In the genomic region with DNA sequence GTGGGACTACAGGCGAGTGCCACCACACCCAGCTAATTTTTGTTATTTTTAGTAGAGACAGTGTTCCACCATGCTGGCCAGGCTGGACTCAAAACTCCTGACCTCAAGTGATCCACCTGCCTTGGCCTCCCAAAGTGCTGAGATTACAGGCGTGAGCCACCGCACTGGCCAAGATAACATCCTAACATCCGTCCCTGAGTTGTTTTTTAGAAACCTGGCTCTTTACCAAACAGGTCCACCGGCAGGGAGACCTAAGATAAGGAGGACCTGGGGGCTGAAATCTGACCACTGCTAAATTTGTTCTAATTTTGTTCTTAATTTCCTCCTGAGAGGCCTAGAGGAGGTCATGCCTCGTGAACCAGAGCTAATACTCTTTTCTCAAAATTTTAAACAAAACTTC, we compare ENCODE assay signal across 26 cellular contexts. TPM values are rescaled to one million over a fixed set of nuclear protein-coding genes. Genes with fewer than 3 reads are reported as not detected.
"Had no signal": no experiment of that assay in that cellular context is flagged by ENCODE, and none has a peak within 500 bp of the region (broad histone marks: within the 10 kb centered on the region; RNA-seq: fewer than 3 reads in every experiment).

No MANE protein-coding gene starts in this region.

- H3K36me3 ChIP-seq: MG63, SJSA1 had no signal

- H3K27ac Mint-ChIP-seq: IgD-negative memory B cell had no signal

- H3K9me3 Mint-ChIP-seq: IgD-negative memory B cell had no signal

- H3K9me3 ChIP-seq: MG63, SJSA1 had no signal

- FAIRE-seq: RCC 7860 had no signal

- H3K27ac ChIP-seq: SJSA1, SK-N-MC had no signal

- H3K27me3 ChIP-seq: MG63 had no signal

- DNase-seq: KBM-7, MG63, MV-4-11, NCI-H1048, NCI-H1105, NCI-H1417, NCI-H1436 treated with DMSO at 0.1 percent for 48 hours, NCI-H1694, NCI-H187 treated with DMSO at 0.1 percent for 48 hours, NCI-H2029 treated with DMSO at 0.1 percent for 48 hours, NCI-H2107, NCI-H2171, NCI-H226, NCI-H446, NCI-H510A, NCI-H524 treated with DMSO at 0.1 percent for 48 hours, NCI-H69, NCI-H774, Right ventricle myocardium superior, RPMI8226, SIG-M5 had no signal

- H3K4me3 ChIP-seq: MG63, SJSA1, SK-N-MC had no signal

RNA-seq across cellular contexts. Expression of a gene that starts 20.5 kb away (rescaled TPM):
- total RNA-seq: HT1080, Right ventricle myocardium superior, SJSA1 had no signal
- polyA plus RNA-seq: IgD-negative memory B cell had no signal

RNA-seq across cellular contexts. Expression of a gene that starts 56.5 kb away (rescaled TPM):
- total RNA-seq: HT1080, SJSA1 had no signal
- polyA plus RNA-seq: IgD-negative memory B cell had no signal
